10 cellular contexts compared by ENCODE assay signal in the genomic region with DNA sequence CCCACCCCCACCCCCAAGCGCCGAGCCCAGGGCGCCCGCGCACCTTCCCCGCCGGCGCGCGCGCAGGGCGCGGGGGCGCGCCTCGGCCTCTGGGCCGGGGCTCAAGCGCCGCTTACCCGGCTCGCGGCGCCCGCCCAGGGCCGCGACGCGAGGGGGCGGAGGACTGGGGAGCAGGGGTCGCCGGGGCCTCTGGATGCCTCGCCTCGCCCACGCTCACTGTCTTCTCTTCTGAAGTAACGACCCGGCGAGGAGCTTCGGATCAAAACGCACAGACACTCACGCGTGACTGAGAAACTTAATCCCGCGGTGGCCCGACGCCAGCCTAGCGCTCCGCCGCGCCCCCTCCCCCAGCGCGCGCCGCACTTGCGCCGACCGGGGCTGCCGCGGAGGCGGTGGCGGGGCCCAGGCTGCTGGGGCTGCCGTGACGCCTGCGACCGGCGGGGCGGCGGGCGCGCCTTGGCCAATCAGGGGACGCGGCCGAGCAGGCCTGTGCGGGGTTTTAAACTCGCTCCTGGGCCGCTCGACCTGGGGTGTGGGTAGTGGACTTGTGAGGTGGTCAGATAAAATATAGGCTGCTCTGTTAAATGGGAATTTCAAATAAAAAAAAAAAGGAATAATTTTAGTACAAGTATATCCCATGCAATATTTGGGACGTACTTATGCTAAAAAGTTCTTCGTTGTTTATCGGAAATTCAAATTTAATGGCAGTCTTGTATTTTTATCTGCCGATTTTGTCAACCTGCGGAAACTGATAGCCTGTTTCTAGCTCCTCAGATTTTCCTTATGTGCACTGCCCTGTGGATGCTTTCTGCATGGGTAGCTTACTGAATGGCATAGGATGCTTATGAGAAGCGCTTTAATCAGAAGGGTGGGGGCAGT. TPM values are rescaled to one million over a fixed set of nuclear protein-coding genes. Genes with fewer than 3 reads are reported as not detected.
DNase-seq lines count a peak whose midpoint lies in the region; ATAC-seq and TF ChIP-seq lines count a peak whose summit lies in the region.
"Had no signal": no experiment of that assay in that cellular context is flagged by ENCODE, and none has a peak within 500 bp of the region (broad histone marks: within the 10 kb centered on the region; RNA-seq: fewer than 3 reads in every experiment).

A gene with protein sequence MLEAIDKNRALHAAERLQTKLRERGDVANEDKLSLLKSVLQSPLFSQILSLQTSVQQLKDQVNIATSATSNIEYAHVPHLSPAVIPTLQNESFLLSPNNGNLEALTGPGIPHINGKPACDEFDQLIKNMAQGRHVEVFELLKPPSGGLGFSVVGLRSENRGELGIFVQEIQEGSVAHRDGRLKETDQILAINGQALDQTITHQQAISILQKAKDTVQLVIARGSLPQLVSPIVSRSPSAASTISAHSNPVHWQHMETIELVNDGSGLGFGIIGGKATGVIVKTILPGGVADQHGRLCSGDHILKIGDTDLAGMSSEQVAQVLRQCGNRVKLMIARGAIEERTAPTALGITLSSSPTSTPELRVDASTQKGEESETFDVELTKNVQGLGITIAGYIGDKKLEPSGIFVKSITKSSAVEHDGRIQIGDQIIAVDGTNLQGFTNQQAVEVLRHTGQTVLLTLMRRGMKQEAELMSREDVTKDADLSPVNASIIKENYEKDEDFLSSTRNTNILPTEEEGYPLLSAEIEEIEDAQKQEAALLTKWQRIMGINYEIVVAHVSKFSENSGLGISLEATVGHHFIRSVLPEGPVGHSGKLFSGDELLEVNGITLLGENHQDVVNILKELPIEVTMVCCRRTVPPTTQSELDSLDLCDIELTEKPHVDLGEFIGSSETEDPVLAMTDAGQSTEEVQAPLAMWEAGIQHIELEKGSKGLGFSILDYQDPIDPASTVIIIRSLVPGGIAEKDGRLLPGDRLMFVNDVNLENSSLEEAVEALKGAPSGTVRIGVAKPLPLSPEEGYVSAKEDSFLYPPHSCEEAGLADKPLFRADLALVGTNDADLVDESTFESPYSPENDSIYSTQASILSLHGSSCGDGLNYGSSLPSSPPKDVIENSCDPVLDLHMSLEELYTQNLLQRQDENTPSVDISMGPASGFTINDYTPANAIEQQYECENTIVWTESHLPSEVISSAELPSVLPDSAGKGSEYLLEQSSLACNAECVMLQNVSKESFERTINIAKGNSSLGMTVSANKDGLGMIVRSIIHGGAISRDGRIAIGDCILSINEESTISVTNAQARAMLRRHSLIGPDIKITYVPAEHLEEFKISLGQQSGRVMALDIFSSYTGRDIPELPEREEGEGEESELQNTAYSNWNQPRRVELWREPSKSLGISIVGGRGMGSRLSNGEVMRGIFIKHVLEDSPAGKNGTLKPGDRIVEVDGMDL (N-terminal part only) (minus strand): TSS at position 409 of the 879 bp plus-strand sequence. CDS start 29,377 bp downstream, outside the sequence.

- H3K27ac ChIP-seq in RWPE2 (ENCODE audit: poor library complexity, severe bottlenecking) (peak within 1 kb of the TSS; percentile 27), esophagus squamous epithelium (peak within 1 kb of the TSS; percentile 79 to 96 (median 88))

- peak; percentile 27 for DNase-seq in NCI-H2029 (lab: John Stamatoyannopoulos, UW)
- no peak for DNase-seq in NCI-H2029 treated with DMSO at 0.1 percent for 48 hours (lab: John Stamatoyannopoulos, UW)
- DNase-seq in RWPE2 (ENCODE audit: low spot score), result no peak
- DNase-seq in esophagus squamous epithelium (lab: John Stamatoyannopoulos, UW), result no peak
- DNase-seq in mesothelial cell of epicardium (ENCODE audit: low spot score in 2 of 2, unreplicated experiment in 2 of 2), result peak; percentile 71 to 88
- peak; percentile 50 for DNase-seq in ureter (ENCODE audit: low spot score)
- DNase-seq: activated B cell treated with CpG ODN at 0.5 μM for 24 hours had no signal

- no peaks in the 10 kb centered on the region for H3K27me3 Mint-ChIP-seq in mesothelial cell of epicardium (ENCODE audit: low read depth)

- no peaks in the 10 kb centered on the region for H3K9me3 Mint-ChIP-seq in mesothelial cell of epicardium
- H3K9me3 Mint-ChIP-seq: activated B cell treated with CpG ODN at 0.5 μM for 24 hours had no signal

- H3K4me1 ChIP-seq in RWPE2 (ENCODE audit: insufficient read depth, poor library complexity, severe bottlenecking) (peaks cover 7% of the 10 kb centered on the region), esophagus squamous epithelium (peaks cover 0 to 33% (median 0%) of the 10 kb centered on the region in 3 donors)

- peak within 1 kb of the TSS; percentile 100 for H3K27ac Mint-ChIP-seq in mesothelial cell of epicardium
- H3K27ac Mint-ChIP-seq: activated B cell treated with CpG ODN at 0.5 μM for 24 hours, B cell had no signal

- H3K27me3 ChIP-seq in RWPE2 (ENCODE audit: insufficient read depth, poor library complexity, severe bottlenecking) (no peaks in the 10 kb centered on the region), esophagus squamous epithelium (peaks cover 0 to 26% (median 0%) of the 10 kb centered on the region in 4 donors)

- ATAC-seq in RWPE2 (ENCODE audit: low read depth) (peak; percentile 76), HG03342 (IDR thresholded peaks at IDR 0.05; ENCODE audit: unreplicated experiment) (no peak), GM21619 (IDR thresholded peaks at IDR 0.05; ENCODE audit: unreplicated experiment) (no peak)

- no peaks in the 10 kb centered on the region for H3K36me3 ChIP-seq in RWPE2 (ENCODE audit: low read depth)
- H3K36me3 ChIP-seq in esophagus squamous epithelium, result no peaks in the 10 kb centered on the region

- WGBS in esophagus squamous epithelium, 2 donors, result 27 to 35% methylated on average over 9 to 13 of the region's 82 CpGs

- H3K4me1 Mint-ChIP-seq in mesothelial cell of epicardium, result peaks cover 82% of the 10 kb centered on the region
- H3K4me1 Mint-ChIP-seq: activated B cell treated with CpG ODN at 0.5 μM for 24 hours, B cell had no signal

- H3K4me3 Mint-ChIP-seq in mesothelial cell of epicardium, result peak within 1 kb of the TSS; percentile 95
- H3K4me3 Mint-ChIP-seq: activated B cell treated with CpG ODN at 0.5 μM for 24 hours, B cell had no signal

- H3K9me3 ChIP-seq in RWPE2 (ENCODE audit: severe bottlenecking) (no peaks in the 10 kb centered on the region), esophagus squamous epithelium (no peaks in the 10 kb centered on the region)

- intact Hi-C loops in esophagus squamous epithelium (cut with DNase I), result no loop called here

- TF ChIP-seq CTCF in RWPE2 (IDR thresholded peaks at IDR 0.05; ENCODE audit: poor library complexity, severe bottlenecking), result no peak
- peak in 2 of 6 experiments; percentile 5 to 17 for TF ChIP-seq CTCF in esophagus squamous epithelium (IDR thresholded peaks at IDR 0.05)
- no peak for TF ChIP-seq CTCF in mesothelial cell of epicardium (IDR thresholded peaks at IDR 0.05; ENCODE audit: unreplicated experiment)

- H3K36me3 Mint-ChIP-seq in mesothelial cell of epicardium, result no peaks in the 10 kb centered on the region

- peak in 1 of 4 donors; percentile 36 for TF ChIP-seq POLR2A in esophagus squamous epithelium (IDR thresholded peaks at IDR 0.05)

- peak within 1 kb of the TSS; percentile 98 for H3K4me3 ChIP-seq in RWPE2 (ENCODE audit: severe bottlenecking)
- peak within 1 kb of the TSS; percentile 39 to 79 (median 57) for H3K4me3 ChIP-seq in esophagus squamous epithelium

RNA-seq across cellular contexts. Expression of the gene that starts here (rescaled TPM):
- 10 to 100 TPM in 1 of 4 donors, 1 to 10 TPM in 3; 3.2 to 16.6 (median 5.3) TPM for total RNA-seq in esophagus squamous epithelium
- total RNA-seq in mesothelial cell of epicardium, result 183 to 190 TPM (median 187 TPM) in 3 replicates
- total RNA-seq in ureter, result 27.6 TPM
- total RNA-seq: activated B cell treated with CpG ODN at 0.5 μM for 24 hours, B cell had no signal

Comparison
In these comparisons a context has a peak if more than half of its experiments do, and no peak if none do; other contexts are left out.
1. DNase-seq: peak in NCI-H2029 (single experiment), mesothelial cell of epicardium (2 of 2) and ureter (single experiment); none in NCI-H2029 treated with DMSO at 0.1 percent for 48 hours (single experiment), RWPE2 (single experiment) and esophagus squamous epithelium (single experiment).